In the genomic region with DNA sequence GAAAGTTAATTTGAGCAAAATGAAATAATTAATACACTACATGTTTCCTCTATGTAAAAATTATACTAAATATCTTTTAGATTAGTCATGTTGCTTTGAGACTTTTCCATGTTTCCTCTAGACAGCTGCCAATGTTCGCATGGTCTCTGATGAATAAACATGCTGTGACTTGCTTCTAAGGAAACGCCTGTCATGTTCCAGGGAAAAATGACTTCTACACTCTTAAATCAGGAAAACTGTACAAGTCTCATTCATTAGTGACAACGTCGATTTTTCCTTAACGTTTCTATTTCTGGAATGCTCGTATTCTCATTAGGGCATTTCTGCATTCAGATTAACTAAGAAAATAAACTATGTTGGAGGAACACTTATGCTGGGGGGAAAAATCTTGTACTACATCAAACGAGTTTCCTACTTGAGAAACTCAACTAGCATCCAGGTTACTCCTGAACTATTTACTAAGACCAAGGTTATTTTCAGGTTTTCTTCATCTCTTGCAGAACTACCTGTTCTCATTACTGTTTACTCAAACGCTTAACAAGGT, we compare ENCODE assay signal across 8 cellular contexts. TPM values are rescaled to one million over a fixed set of nuclear protein-coding genes. Genes with fewer than 3 reads are reported as not detected.
A peak's percentile ranks its signal among the peaks of the same experiment; 100 is the strongest.
DNase-seq lines count a peak whose midpoint lies in the region; ATAC-seq and TF ChIP-seq lines count a peak whose summit lies in the region.

No MANE protein-coding gene starts in this region.

- CTCF ChIA-PET in activated CD4-positive, alpha-beta memory T cell treated with anti-CD3 and anti-CD28 coated beads, Interleukin-2, amount 10 ng/mL, durations not matched to agents 7 days and 5 days (lab: Charles Lee), result no interaction called here
- CTCF ChIA-PET in activated CD4-positive, alpha-beta memory T cell treated with anti-CD3 and anti-CD28 coated beads for 36 hours (lab: Charles Lee), result no interaction called here

- peaks cover 10% of the 10 kb centered on the region for H3K4me1 Mint-ChIP-seq in activated CD4-positive, alpha-beta memory T cell treated with anti-CD3 and anti-CD28 coated beads, Interleukin-2, amount 10 ng/mL, durations not matched to agents 7 days and 5 days
- H3K4me1 Mint-ChIP-seq in activated CD4-positive, alpha-beta memory T cell treated with anti-CD3 and anti-CD28 coated beads for 36 hours (ENCODE audit: low read depth), result peaks cover 5% of the 10 kb centered on the region
- H3K4me1 Mint-ChIP-seq in activated naive CD8-positive, alpha-beta T cell treated with anti-CD3 and anti-CD28 coated beads, Interleukin-2, amount 10 ng/mL, durations not matched to agents 7 days and 5 days, result peaks cover 6% of the 10 kb centered on the region

- WGBS in thyroid gland, 2 donors, result 5 to 6% methylated on average over 8 of the region's 8 CpGs

- no peak for ATAC-seq in activated naive CD8-positive, alpha-beta T cell treated with anti-CD3 and anti-CD28 coated beads, Interleukin-2, amount 10 ng/mL, durations not matched to agents 7 days and 5 days (ENCODE audit: low read depth)

- no peaks in the 10 kb centered on the region for H3K27me3 ChIP-seq in thyroid gland

- TF ChIP-seq CTCF in thyroid gland (IDR thresholded peaks at IDR 0.05), result no peak

- H3K36me3 ChIP-seq in thyroid gland, result no peaks in the 10 kb centered on the region

- no peak for TF ChIP-seq POLR2A in thyroid gland (IDR thresholded peaks at IDR 0.05)

- H3K27ac Mint-ChIP-seq in activated CD4-positive, alpha-beta memory T cell treated with anti-CD3 and anti-CD28 coated beads, Interleukin-2, amount 10 ng/mL, durations not matched to agents 7 days and 5 days, result no peak overlapping the region
- no peak overlapping the region for H3K27ac Mint-ChIP-seq in activated CD4-positive, alpha-beta memory T cell treated with anti-CD3 and anti-CD28 coated beads for 36 hours
- no peak overlapping the region for H3K27ac Mint-ChIP-seq in activated naive CD8-positive, alpha-beta T cell treated with anti-CD3 and anti-CD28 coated beads, Interleukin-2, amount 10 ng/mL, durations not matched to agents 7 days and 5 days

- H3K27me3 Mint-ChIP-seq in activated CD4-positive, alpha-beta memory T cell treated with anti-CD3 and anti-CD28 coated beads, Interleukin-2, amount 10 ng/mL, durations not matched to agents 7 days and 5 days, result peaks cover 36% of the 10 kb centered on the region
- H3K27me3 Mint-ChIP-seq in activated CD4-positive, alpha-beta memory T cell treated with anti-CD3 and anti-CD28 coated beads for 36 hours, result peaks cover 38% of the 10 kb centered on the region
- peaks cover 58% of the 10 kb centered on the region for H3K27me3 Mint-ChIP-seq in activated naive CD8-positive, alpha-beta T cell treated with anti-CD3 and anti-CD28 coated beads, Interleukin-2, amount 10 ng/mL, durations not matched to agents 7 days and 5 days

- no peaks in the 10 kb centered on the region for H3K9me3 ChIP-seq in thyroid gland

- peak overlapping the region; percentile 71 to 79 (median 72) for H3K4me3 ChIP-seq in thyroid gland (replicated peaks in 1 of 3)

- peak overlapping the region; percentile 96 to 99 (median 99) for H3K27ac ChIP-seq in thyroid gland

- H3K9me3 Mint-ChIP-seq in activated CD4-positive, alpha-beta memory T cell treated with anti-CD3 and anti-CD28 coated beads, Interleukin-2, amount 10 ng/mL, durations not matched to agents 7 days and 5 days, result no peaks in the 10 kb centered on the region
- H3K9me3 Mint-ChIP-seq in activated CD4-positive, alpha-beta memory T cell treated with anti-CD3 and anti-CD28 coated beads for 36 hours, result no peaks in the 10 kb centered on the region
- H3K9me3 Mint-ChIP-seq in activated naive CD8-positive, alpha-beta T cell treated with anti-CD3 and anti-CD28 coated beads, Interleukin-2, amount 10 ng/mL, durations not matched to agents 7 days and 5 days, result no peaks in the 10 kb centered on the region

- peaks cover 5% of the 10 kb centered on the region for H3K36me3 Mint-ChIP-seq in activated CD4-positive, alpha-beta memory T cell treated with anti-CD3 and anti-CD28 coated beads, Interleukin-2, amount 10 ng/mL, durations not matched to agents 7 days and 5 days (ENCODE audit: low read depth)
- H3K36me3 Mint-ChIP-seq in activated CD4-positive, alpha-beta memory T cell treated with anti-CD3 and anti-CD28 coated beads for 36 hours, result no peaks in the 10 kb centered on the region
- H3K36me3 Mint-ChIP-seq in activated naive CD8-positive, alpha-beta T cell treated with anti-CD3 and anti-CD28 coated beads, Interleukin-2, amount 10 ng/mL, durations not matched to agents 7 days and 5 days, result no peaks in the 10 kb centered on the region

- H3K4me3 Mint-ChIP-seq in activated CD4-positive, alpha-beta memory T cell treated with anti-CD3 and anti-CD28 coated beads, Interleukin-2, amount 10 ng/mL, durations not matched to agents 7 days and 5 days, result peak overlapping the region; percentile 37
- H3K4me3 Mint-ChIP-seq in activated CD4-positive, alpha-beta memory T cell treated with anti-CD3 and anti-CD28 coated beads for 36 hours, result no peak overlapping the region
- peak overlapping the region; percentile 64 for H3K4me3 Mint-ChIP-seq in activated naive CD8-positive, alpha-beta T cell treated with anti-CD3 and anti-CD28 coated beads, Interleukin-2, amount 10 ng/mL, durations not matched to agents 7 days and 5 days

- POLR2A ChIA-PET in activated CD4-positive, alpha-beta memory T cell treated with anti-CD3 and anti-CD28 coated beads, Interleukin-2, amount 10 ng/mL, durations not matched to agents 7 days and 5 days (lab: Charles Lee), result no interaction called here
- POLR2A ChIA-PET in activated CD4-positive, alpha-beta memory T cell treated with anti-CD3 and anti-CD28 coated beads for 36 hours (lab: Charles Lee), result no interaction called here
- POLR2A ChIA-PET in activated naive CD8-positive, alpha-beta T cell treated with anti-CD3 and anti-CD28 coated beads, Interleukin-2, amount 10 ng/mL, durations not matched to agents 7 days and 5 days (lab: Charles Lee), result no interaction called here

- intact Hi-C loops in activated CD4-positive, alpha-beta memory T cell treated with anti-CD3 and anti-CD28 coated beads for 36 hours (cut with micrococcal nuclease), result no loop called here
- intact Hi-C loops in thyroid gland (cut with DNase I), result loop anchor here (10.0 kb wide), 2 partner anchors 75 to 85 kb away; no protein-coding TSS in a partner anchor

- DNase-seq in activated CD4-positive, alpha-beta memory T cell treated with anti-CD3 and anti-CD28 coated beads, Interleukin-2, amount 10 ng/mL, durations not matched to agents 7 days and 5 days, result no peak
- no peak for DNase-seq in activated CD4-positive, alpha-beta memory T cell treated with anti-CD3 and anti-CD28 coated beads for 36 hours
- no peak for DNase-seq in activated naive CD8-positive, alpha-beta T cell treated with anti-CD3 and anti-CD28 coated beads, Interleukin-2, amount 10 ng/mL, durations not matched to agents 7 days and 5 days
- DNase-seq in kidney glomerular epithelial cell (lab: John Stamatoyannopoulos, UW) (peak; percentile 34), thyroid gland (peak in 1 of 2 donors; percentile 11), NCI-H774 (lab: John Stamatoyannopoulos, UW) (no peak), SHP77 (lab: John Stamatoyannopoulos, UW) (no peak)
- DNase-seq in stimulated activated CD4-positive, alpha-beta T cell treated with anti-CD3 and anti-CD28 coated beads, Interleukin-1b, Interleukin-23, amount 100 ng/mL, for 48 hours, result no peak

- peaks cover 10 to 28% of the 10 kb centered on the region in 2 donors for H3K4me1 ChIP-seq in thyroid gland

RNA-seq across cellular contexts. Expression of a gene that starts 1.6 kb away (rescaled TPM):
- not detected for total RNA-seq in activated CD4-positive, alpha-beta memory T cell treated with anti-CD3 and anti-CD28 coated beads, Interleukin-2, amount 10 ng/mL, durations not matched to agents 7 days and 5 days
- not detected for total RNA-seq in activated CD4-positive, alpha-beta memory T cell treated with anti-CD3 and anti-CD28 coated beads for 36 hours
- total RNA-seq in activated naive CD8-positive, alpha-beta T cell treated with anti-CD3 and anti-CD28 coated beads, Interleukin-2, amount 10 ng/mL, durations not matched to agents 7 days and 5 days, result under 1 TPM; 0.17 to 0.50 TPM
- 10 to 100 TPM; 41.8 to 90.8 (median 76.9) TPM for total RNA-seq in thyroid gland

Comparison
In these comparisons a context has a peak if more than half of its experiments do, and no peak if none do; other contexts are left out.
1. RNA of a gene that starts 1.6 kb away (total RNA-seq): 41.8 to 90.8 TPM in thyroid gland; 0.17 to 0.50 TPM in activated naive CD8-positive, alpha-beta T cell treated with anti-CD3 and anti-CD28 coated beads, Interleukin-2, amount 10 ng/mL, durations not matched to agents 7 days and 5 days, not detected in activated CD4-positive, alpha-beta memory T cell treated with anti-CD3 and anti-CD28 coated beads, Interleukin-2, amount 10 ng/mL, durations not matched to agents 7 days and 5 days and not detected in activated CD4-positive, alpha-beta memory T cell treated with anti-CD3 and anti-CD28 coated beads for 36 hours; every median in the first group is over 10 times any median in the second.